In genomic region chr10:28719789-28720436, GRCh38 we compare ENCODE assay signal across 15 cellular contexts. TPM values are rescaled to one million over a fixed set of nuclear protein-coding genes. Genes with fewer than 3 reads are reported as not detected.
DNase-seq lines count a peak whose midpoint lies in the region; ATAC-seq, FAIRE-seq and TF ChIP-seq lines count a peak whose summit lies in the region.
"Had no signal": no experiment of that assay in that cellular context is flagged by ENCODE, and none has a peak within 500 bp of the region (broad histone marks: within the 10 kb centered on the region; RNA-seq: fewer than 3 reads in every experiment).

No MANE protein-coding gene starts in this region.

- no peaks in the 10 kb centered on the region for H3K9me3 Mint-ChIP-seq in activated T-helper 17 cell treated with anti-CD3 and anti-CD28 coated beads, Interleukin-2, amount 50 U/mL, for 72 hours
- H3K9me3 Mint-ChIP-seq: activated naive CD8-positive, alpha-beta T cell treated with anti-CD3 and anti-CD28 coated beads for 36 hours had no signal

- peaks cover 38% of the 10 kb centered on the region for H3K27me3 Mint-ChIP-seq in activated T-helper 17 cell treated with anti-CD3 and anti-CD28 coated beads, Interleukin-2, amount 50 U/mL, for 72 hours

- DNase-seq in AG04450 (ENCODE audit: low read depth, low spot score): peak; percentile 10
- DNase-seq in LHCN-M2 (ENCODE audit: low read depth): peak; percentile 28
- DNase-seq in astrocyte of the spinal cord (ENCODE audit: low read depth, low spot score): peak; percentile 30
- DNase-seq in kidney: peak; percentile 8
- no peak for DNase-seq in DMS 273 (lab: John Stamatoyannopoulos, UW; ENCODE audit: unreplicated experiment)
- no peak for DNase-seq in effector memory CD4-positive, alpha-beta T cell
- DNase-seq in NCI-H1417 treated with DMSO at 0.1 percent for 48 hours (lab: John Stamatoyannopoulos, UW): no peak
- DNase-seq: activated naive CD8-positive, alpha-beta T cell treated with anti-CD3 and anti-CD28 coated beads for 36 hours; foreskin keratinocyte; NCI-H1694; stimulated activated CD8-positive, alpha-beta memory T cell treated with anti-CD3 and anti-CD28 coated beads, Interleukin-4, amount 100 ng/mL, for 48 hours had no signal

- H3K27ac Mint-ChIP-seq in activated T-helper 17 cell treated with anti-CD3 and anti-CD28 coated beads, Interleukin-2, amount 50 U/mL, for 72 hours: no peak overlapping the region
- H3K27ac Mint-ChIP-seq: activated naive CD8-positive, alpha-beta T cell treated with anti-CD3 and anti-CD28 coated beads for 36 hours had no signal

- FAIRE-seq in kidney (lab: Jason Lieb, UNC): peak; percentile 8
- FAIRE-seq: colon, GM12878 had no signal

- in situ Hi-C loops in astrocyte of the spinal cord (cut with HindIII; ENCODE audit: low sequenced_read_pairs): no loop called here

- POLR2A ChIA-PET in AG04450 (lab: Yijun Ruan, JAX): interaction anchor here (0.6 kb wide), 1 partner anchor 784 kb away, joined by 6 read pairs; no protein-coding TSS in a partner anchor

- no peaks in the 10 kb centered on the region for H3K36me3 ChIP-seq in kidney (ENCODE audit: control insufficient read depth in 1 of 2, insufficient read depth in 2 of 2, low read length in 2 of 2)
- no peaks in the 10 kb centered on the region for H3K36me3 ChIP-seq in effector memory CD4-positive, alpha-beta T cell (ENCODE audit: control insufficient read depth, insufficient read depth, low read length)

- H3K27ac ChIP-seq in AG04450 (ENCODE audit: low read depth, low read length): no peak overlapping the region
- no peak overlapping the region for H3K27ac ChIP-seq in kidney (ENCODE audit: low read depth in 2 of 2, low read length in 2 of 2)
- H3K27ac ChIP-seq in effector memory CD4-positive, alpha-beta T cell (ENCODE audit: insufficient read depth, low read length, poor library complexity, severe bottlenecking): no peak overlapping the region
- H3K27ac ChIP-seq: foreskin keratinocyte, KMS-11 had no signal

- no peak for ATAC-seq in activated T-helper 17 cell treated with anti-CD3 and anti-CD28 coated beads, Interleukin-2, amount 50 U/mL, for 72 hours (replicated peaks)
- ATAC-seq: foreskin keratinocyte, GM12878 had no signal

- CTCF ChIA-PET in AG04450 (lab: Charles Lee): interaction anchor here (0.6 to 0.7 kb wide), 4 partner anchors 12 to 35 kb away, joined by 3 to 4 read pairs (median 3); no protein-coding TSS in a partner anchor

- H3K4me3 ChIP-seq in AG04450 (ENCODE audit: low read depth, low read length): no peak overlapping the region
- H3K4me3 ChIP-seq in astrocyte of the spinal cord (ENCODE audit: low read depth, low read length): no peak overlapping the region
- no peak overlapping the region for H3K4me3 ChIP-seq in kidney (ENCODE audit: low read length in 2 of 2)
- H3K4me3 ChIP-seq in effector memory CD4-positive, alpha-beta T cell (ENCODE audit: insufficient read depth, low read depth, low read length, poor library complexity, severe bottlenecking): no peak overlapping the region
- H3K4me3 ChIP-seq: GM12878 had no signal

- H3K4me1 ChIP-seq in kidney (ENCODE audit: control insufficient read depth in 1 of 2, insufficient read depth in 1 of 2, low read depth in 1 of 2, low read length in 2 of 2): peaks cover 4 to 6% of the 10 kb centered on the region in 2 donors
- peaks cover 3% of the 10 kb centered on the region for H3K4me1 ChIP-seq in effector memory CD4-positive, alpha-beta T cell (ENCODE audit: control insufficient read depth, insufficient read depth, low read length, poor library complexity, severe bottlenecking)

- H3K9me3 ChIP-seq in AG04450 (ENCODE audit: control insufficient read depth, insufficient read depth, low read length): no peaks in the 10 kb centered on the region; the same call in 1 of the 2 replicates
- peaks cover 0 to 3% of the 10 kb centered on the region in 2 donors for H3K9me3 ChIP-seq in kidney (ENCODE audit: control insufficient read depth in 1 of 2, low read length in 2 of 2)
- no peaks in the 10 kb centered on the region for H3K9me3 ChIP-seq in effector memory CD4-positive, alpha-beta T cell (ENCODE audit: control insufficient read depth, low read length)

- no peak overlapping the region for H3K4me3 Mint-ChIP-seq in activated T-helper 17 cell treated with anti-CD3 and anti-CD28 coated beads, Interleukin-2, amount 50 U/mL, for 72 hours
- H3K4me3 Mint-ChIP-seq: activated naive CD8-positive, alpha-beta T cell treated with anti-CD3 and anti-CD28 coated beads for 36 hours had no signal

- no peaks in the 10 kb centered on the region for H3K27me3 ChIP-seq in AG04450 (ENCODE audit: control insufficient read depth, insufficient read depth, low read length)
- H3K27me3 ChIP-seq in effector memory CD4-positive, alpha-beta T cell (replicated peaks; ENCODE audit: control insufficient read depth, insufficient read depth, low read length, poor library complexity, severe bottlenecking): no peaks in the 10 kb centered on the region
- H3K27me3 ChIP-seq: foreskin keratinocyte had no signal

- intact Hi-C loops in kidney (cut with DNase I): no loop called here

- no peak overlapping the region for H3K9ac ChIP-seq in kidney (ENCODE audit: low read length in 2 of 2)
- H3K9ac ChIP-seq: KMS-11 had no signal

- H3K36me3 Mint-ChIP-seq in activated T-helper 17 cell treated with anti-CD3 and anti-CD28 coated beads, Interleukin-2, amount 50 U/mL, for 72 hours (ENCODE audit: low read depth): no peaks in the 10 kb centered on the region
- H3K36me3 Mint-ChIP-seq: activated naive CD8-positive, alpha-beta T cell treated with anti-CD3 and anti-CD28 coated beads for 36 hours had no signal

- H3K4me1 Mint-ChIP-seq in activated T-helper 17 cell treated with anti-CD3 and anti-CD28 coated beads, Interleukin-2, amount 50 U/mL, for 72 hours: no peaks in the 10 kb centered on the region

- TF ChIP-seq CTCF in AG04450 (IDR thresholded peaks at IDR 0.05; ENCODE audit: low read depth, low read length) (no peak), astrocyte of the spinal cord (IDR thresholded peaks at IDR 0.05; ENCODE audit: low read depth, low read length) (no peak), kidney (IDR thresholded peaks at IDR 0.05; ENCODE audit: borderline replicate concordance, extremely low read depth, insufficient read depth) (no peak)

RNA-seq across cellular contexts. Expression of gene BAMBI, which starts 42.6 kb away (rescaled TPM):
- polyA plus RNA-seq in AG04450 (2011; rRNA removed) (10.8 and 11.0 TPM in 2 replicates), kidney (ENCODE audit: insufficient read depth, low read depth, low replicate concordance) (21.1 TPM)
- 6.3 and 7.0 TPM in 2 replicates for polyA minus RNA-seq in AG04450 (2011; rRNA and poly(A)+ RNA removed)
- total RNA-seq in LHCN-M2 (2014; rRNA removed) (0.80 and 1.7 TPM in 2 replicates), kidney (19.5 TPM)
- 4.0 TPM for polyA plus RNA-seq in LHCN-M2 (2012)
- not detected for total RNA-seq in activated T-helper 17 cell treated with anti-CD3 and anti-CD28 coated beads, Interleukin-2, amount 50 U/mL, for 72 hours

Comparison
In these comparisons a context has a peak if more than half of its experiments do, and no peak if none do; other contexts are left out.
1. DNase-seq: peak in AG04450 (single experiment), LHCN-M2 (single experiment), astrocyte of the spinal cord (single experiment) and kidney (single experiment); none in DMS 273 (single experiment), effector memory CD4-positive, alpha-beta T cell (0 of 3) and NCI-H1417 treated with DMSO at 0.1 percent for 48 hours (single experiment).